ENCODE assay signal across 11 cellular contexts in genomic region chr6:169141706-169142705, GRCh38.
DNase-seq lines count a peak whose midpoint lies in the region; TF ChIP-seq lines count a peak whose summit lies in the region.
"Had no signal": no experiment of that assay in that cellular context is flagged by ENCODE, and none has a peak within 500 bp of the region (broad histone marks: within the 10 kb centered on the region; RNA-seq: fewer than 3 reads in every experiment).

No MANE protein-coding gene starts in this region.

- CTCF ChIA-PET in activated CD4-positive, alpha-beta memory T cell treated with anti-CD3 and anti-CD28 coated beads, Interleukin-2, amount 10 ng/mL, durations not matched to agents 7 days and 5 days (lab: Charles Lee): no interaction called here

- no peaks in the 10 kb centered on the region for H3K27me3 Mint-ChIP-seq in activated CD4-positive, alpha-beta memory T cell treated with anti-CD3 and anti-CD28 coated beads, Interleukin-2, amount 10 ng/mL, durations not matched to agents 7 days and 5 days
- no peaks in the 10 kb centered on the region for H3K27me3 Mint-ChIP-seq in activated CD4-positive, alpha-beta T cell treated with anti-CD3 and anti-CD28 coated beads, Interleukin-2, amount 10 ng/mL, durations not matched to agents 24 days and 14 days

- H3K27ac ChIP-seq in left ventricle myocardium inferior (replicated peaks): peak overlapping the region; percentile 78
- H3K27ac ChIP-seq: neutrophil had no signal

- no peaks in the 10 kb centered on the region for H3K9me3 Mint-ChIP-seq in activated CD4-positive, alpha-beta memory T cell treated with anti-CD3 and anti-CD28 coated beads, Interleukin-2, amount 10 ng/mL, durations not matched to agents 7 days and 5 days
- no peaks in the 10 kb centered on the region for H3K9me3 Mint-ChIP-seq in activated CD4-positive, alpha-beta T cell treated with anti-CD3 and anti-CD28 coated beads, Interleukin-2, amount 10 ng/mL, durations not matched to agents 24 days and 14 days

- H3K4me3 ChIP-seq in left ventricle myocardium inferior: no peak overlapping the region

- peaks cover 7% of the 10 kb centered on the region for H3K27me3 ChIP-seq in left ventricle myocardium inferior (ENCODE audit: low read depth)
- H3K27me3 ChIP-seq: neutrophil had no signal

- H3K4me1 Mint-ChIP-seq in activated CD4-positive, alpha-beta memory T cell treated with anti-CD3 and anti-CD28 coated beads, Interleukin-2, amount 10 ng/mL, durations not matched to agents 7 days and 5 days: no peaks in the 10 kb centered on the region
- no peaks in the 10 kb centered on the region for H3K4me1 Mint-ChIP-seq in activated CD4-positive, alpha-beta T cell treated with anti-CD3 and anti-CD28 coated beads, Interleukin-2, amount 10 ng/mL, durations not matched to agents 24 days and 14 days

- TF ChIP-seq CTCF in left ventricle myocardium inferior (IDR thresholded peaks at IDR 0.05; ENCODE audit: borderline replicate concordance): no peak

- no peaks in the 10 kb centered on the region for H3K36me3 ChIP-seq in left ventricle myocardium inferior
- H3K36me3 ChIP-seq: neutrophil had no signal

- H3K27ac Mint-ChIP-seq in activated CD4-positive, alpha-beta memory T cell treated with anti-CD3 and anti-CD28 coated beads, Interleukin-2, amount 10 ng/mL, durations not matched to agents 7 days and 5 days: no peak overlapping the region
- no peak overlapping the region for H3K27ac Mint-ChIP-seq in activated CD4-positive, alpha-beta T cell treated with anti-CD3 and anti-CD28 coated beads, Interleukin-2, amount 10 ng/mL, durations not matched to agents 24 days and 14 days
- H3K27ac Mint-ChIP-seq: activated naive CD4-positive, alpha-beta T cell treated with anti-CD3 and anti-CD28 coated beads for 36 hours had no signal

- peaks cover 19% of the 10 kb centered on the region for H3K4me1 ChIP-seq in left ventricle myocardium inferior

- peaks cover 4% of the 10 kb centered on the region for H3K9me3 ChIP-seq in left ventricle myocardium inferior (replicated peaks)
- H3K9me3 ChIP-seq: neutrophil had no signal

- no peaks in the 10 kb centered on the region for H3K36me3 Mint-ChIP-seq in activated CD4-positive, alpha-beta memory T cell treated with anti-CD3 and anti-CD28 coated beads, Interleukin-2, amount 10 ng/mL, durations not matched to agents 7 days and 5 days (ENCODE audit: low read depth)
- H3K36me3 Mint-ChIP-seq in activated CD4-positive, alpha-beta T cell treated with anti-CD3 and anti-CD28 coated beads, Interleukin-2, amount 10 ng/mL, durations not matched to agents 24 days and 14 days (ENCODE audit: low read depth): no peaks in the 10 kb centered on the region
- H3K36me3 Mint-ChIP-seq: CD4-positive, alpha-beta memory T cell had no signal

- DNase-seq in GDM1 (lab: John Stamatoyannopoulos, UW): peak; percentile 11
- peak in 45 of 58 donors; percentile 7 to 80 (median 52) for DNase-seq in anterior cingulate cortex (lab: John Stamatoyannopoulos, UW)
- DNase-seq in left ventricle myocardium inferior: peak; percentile 75
- peak; percentile 21 for DNase-seq in putamen (ENCODE audit: low spot score)
- DNase-seq in GM19240 (ENCODE audit: insufficient read length, low spot score): no peak
- no peak for DNase-seq in activated CD4-positive, alpha-beta memory T cell treated with anti-CD3 and anti-CD28 coated beads, Interleukin-2, amount 10 ng/mL, durations not matched to agents 7 days and 5 days
- no peak for DNase-seq in activated CD4-positive, alpha-beta T cell treated with anti-CD3 and anti-CD28 coated beads, Interleukin-2, amount 10 ng/mL, durations not matched to agents 24 days and 14 days
- no peak for DNase-seq in glomerular visceral epithelial cell (ENCODE audit: extremely low spot score)
- DNase-seq: activated naive CD4-positive, alpha-beta T cell treated with anti-CD3 and anti-CD28 coated beads for 36 hours; CD4-positive, alpha-beta memory T cell had no signal

- H3K4me3 Mint-ChIP-seq in activated CD4-positive, alpha-beta memory T cell treated with anti-CD3 and anti-CD28 coated beads, Interleukin-2, amount 10 ng/mL, durations not matched to agents 7 days and 5 days: no peak overlapping the region
- H3K4me3 Mint-ChIP-seq in activated CD4-positive, alpha-beta T cell treated with anti-CD3 and anti-CD28 coated beads, Interleukin-2, amount 10 ng/mL, durations not matched to agents 24 days and 14 days: no peak overlapping the region
- H3K4me3 Mint-ChIP-seq: activated naive CD4-positive, alpha-beta T cell treated with anti-CD3 and anti-CD28 coated beads for 36 hours; CD4-positive, alpha-beta memory T cell had no signal

- POLR2A ChIA-PET in activated CD4-positive, alpha-beta memory T cell treated with anti-CD3 and anti-CD28 coated beads, Interleukin-2, amount 10 ng/mL, durations not matched to agents 7 days and 5 days (lab: Charles Lee): no interaction called here

- intact Hi-C loops in left ventricle myocardium inferior (cut with micrococcal nuclease): no loop called here
- intact Hi-C loops in activated CD4-positive, alpha-beta T cell treated with anti-CD3 and anti-CD28 coated beads, Interleukin-2, amount 10 ng/mL, durations not matched to agents 24 days and 14 days (cut with micrococcal nuclease): no loop called here

Comparison
In these comparisons a context has a peak if more than half of its experiments do, and no peak if none do; other contexts are left out.
1. DNase-seq: peak in GDM1 (single experiment), anterior cingulate cortex (45 of 58), left ventricle myocardium inferior (single experiment) and putamen (single experiment); none in GM19240 (single experiment), activated CD4-positive, alpha-beta memory T cell treated with anti-CD3 and anti-CD28 coated beads, Interleukin-2, amount 10 ng/mL, durations not matched to agents 7 days and 5 days (single experiment), activated CD4-positive, alpha-beta T cell treated with anti-CD3 and anti-CD28 coated beads, Interleukin-2, amount 10 ng/mL, durations not matched to agents 24 days and 14 days (single experiment) and glomerular visceral epithelial cell (single experiment).